ENCODE assay signal across 8 cellular contexts in genomic region chr11:12377824-12378593, GRCh38. TPM values are rescaled to one million over a fixed set of nuclear protein-coding genes. Genes with fewer than 3 reads are reported as not detected.
DNase-seq lines count a peak whose midpoint lies in the region; ATAC-seq and TF ChIP-seq lines count a peak whose summit lies in the region.

No MANE protein-coding gene starts in this region.

- H2AFZ ChIP-seq in neural progenitor cell (replicated peaks): peak overlapping the region; percentile 84

- peaks cover 3 to 6% of the 10 kb centered on the region in 2 donors for H3K36me3 Mint-ChIP-seq in CD4-positive, alpha-beta memory T cell
- no peaks in the 10 kb centered on the region for H3K36me3 Mint-ChIP-seq in activated naive CD8-positive, alpha-beta T cell treated with anti-CD3 and anti-CD28 coated beads for 36 hours
- peaks cover 2% of the 10 kb centered on the region for H3K36me3 Mint-ChIP-seq in neural progenitor cell

- no peak for TF ChIP-seq EP300 in gastroesophageal sphincter (IDR thresholded peaks at IDR 0.05)

- H3K27me3 Mint-ChIP-seq in CD4-positive, alpha-beta memory T cell: peaks cover 2 to 14% of the 10 kb centered on the region in 2 donors
- peaks cover 37% of the 10 kb centered on the region for H3K27me3 Mint-ChIP-seq in activated naive CD8-positive, alpha-beta T cell treated with anti-CD3 and anti-CD28 coated beads for 36 hours
- peaks cover 2% of the 10 kb centered on the region for H3K27me3 Mint-ChIP-seq in neural progenitor cell (ENCODE audit: insufficient read depth, low read depth)

- H3K9me3 ChIP-seq in CD4-positive, alpha-beta memory T cell (ENCODE audit: control insufficient read depth in 1 of 2, low read length in 2 of 2): no peaks in the 10 kb centered on the region
- H3K9me3 ChIP-seq in gastroesophageal sphincter (no peaks in the 10 kb centered on the region), neural progenitor cell (ENCODE audit: low read depth) (no peaks in the 10 kb centered on the region)

- peak; percentile 77 for ATAC-seq in gastroesophageal sphincter
- ATAC-seq in HG02642 (IDR thresholded peaks at IDR 0.05; ENCODE audit: poor library complexity, unreplicated experiment): no peak

- DNase-seq in CD4-positive, alpha-beta memory T cell: peak in 4 of 5 donors; percentile 22 to 50 (median 32)
- peak; percentile 86 for DNase-seq in LoVo (ENCODE audit: low spot score)
- peak; percentile 21 for DNase-seq in activated naive CD8-positive, alpha-beta T cell treated with anti-CD3 and anti-CD28 coated beads for 36 hours
- peak; percentile 90 for DNase-seq in neural progenitor cell (ENCODE audit: low spot score)
- DNase-seq in NCI-H2171 (lab: John Stamatoyannopoulos, UW): no peak
- DNase-seq in NCI-H1417 treated with DMSO at 0.1 percent for 48 hours (lab: John Stamatoyannopoulos, UW): no peak

- H3K4me1 ChIP-seq in CD4-positive, alpha-beta memory T cell (ENCODE audit: insufficient read depth, low read length): peaks cover 5% of the 10 kb centered on the region
- H3K4me1 ChIP-seq in gastroesophageal sphincter (peaks cover 15 to 74% (median 18%) of the 10 kb centered on the region in 3 donors), neural progenitor cell (peaks cover 6% of the 10 kb centered on the region)

- intact Hi-C loops in CD4-positive, alpha-beta memory T cell (cut with micrococcal nuclease): loop anchor here (1.0 kb wide), 1 partner anchor 47 kb away; no protein-coding TSS in a partner anchor

- peak overlapping the region; percentile 81 for H3K9ac ChIP-seq in neural progenitor cell

- H3K79me2 ChIP-seq in neural progenitor cell (ENCODE audit: low read depth): peaks cover 11% of the 10 kb centered on the region

- no peaks in the 10 kb centered on the region for H3K27me3 ChIP-seq in CD4-positive, alpha-beta memory T cell (ENCODE audit: insufficient read depth, low read length)
- no peaks in the 10 kb centered on the region for H3K27me3 ChIP-seq in gastroesophageal sphincter
- H3K27me3 ChIP-seq in neural progenitor cell: peaks cover 21% of the 10 kb centered on the region

- H3K4me3 ChIP-seq in CD4-positive, alpha-beta memory T cell (ENCODE audit: low read length in 2 of 2): peak overlapping the region in 1 of 2 donors; percentile 49
- H3K4me3 ChIP-seq in gastroesophageal sphincter: peak overlapping the region; percentile 45 to 81
- peak overlapping the region; percentile 90 for H3K4me3 ChIP-seq in neural progenitor cell

- peaks cover 0 to 20% (median 8%) of the 10 kb centered on the region in 8 donors for H3K9me3 Mint-ChIP-seq in CD4-positive, alpha-beta memory T cell
- H3K9me3 Mint-ChIP-seq in activated naive CD8-positive, alpha-beta T cell treated with anti-CD3 and anti-CD28 coated beads for 36 hours: peaks cover 6% of the 10 kb centered on the region
- peaks cover 2% of the 10 kb centered on the region for H3K9me3 Mint-ChIP-seq in neural progenitor cell

- peaks cover 22% of the 10 kb centered on the region for H3F3A ChIP-seq in neural progenitor cell (ENCODE audit: low read depth)

- CTCF ChIA-PET in CD4-positive, alpha-beta memory T cell (lab: Charles Lee; ENCODE audit: partially characterized antibody): interaction anchor here (0.8 to 3.3 kb wide), 4 partner anchors 11 to 47 kb away, joined by 3 to 43 read pairs (median 29); no protein-coding TSS in a partner anchor

- peak overlapping the region; percentile 89 for H3K4me2 ChIP-seq in neural progenitor cell

- peak overlapping the region in 6 of 7 donors; percentile 38 to 84 (median 76) for H3K27ac Mint-ChIP-seq in CD4-positive, alpha-beta memory T cell
- no peak overlapping the region for H3K27ac Mint-ChIP-seq in activated naive CD8-positive, alpha-beta T cell treated with anti-CD3 and anti-CD28 coated beads for 36 hours
- peak overlapping the region; percentile 97 for H3K27ac Mint-ChIP-seq in neural progenitor cell

- 17 to 40% methylated on average over 3 to 7 of the region's 76 CpGs for WGBS in gastroesophageal sphincter (ENCODE audit: low coverage in 1 of 2), 2 donors

- TF ChIP-seq CTCF in gastroesophageal sphincter (IDR thresholded peaks at IDR 0.05): peak in 2 of 4 experiments; percentile 26 to 32
- TF ChIP-seq CTCF in neural progenitor cell (IDR thresholded peaks at IDR 0.05): peak; percentile 12

- no peak overlapping the region for H3K27ac ChIP-seq in CD4-positive, alpha-beta memory T cell (ENCODE audit: low read depth, low read length)
- peak overlapping the region; percentile 83 to 99 (median 96) for H3K27ac ChIP-seq in gastroesophageal sphincter
- H3K27ac ChIP-seq in neural progenitor cell: peak overlapping the region; percentile 97

- TF ChIP-seq POLR2A in gastroesophageal sphincter (IDR thresholded peaks at IDR 0.05): peak in 1 of 2 donors; percentile 58

- POLR2A ChIA-PET in CD4-positive, alpha-beta memory T cell (lab: Charles Lee; ENCODE audit: partially characterized antibody): interaction anchor here (1.0 to 3.6 kb wide), 3 partner anchors 12 to 21 kb away, joined by 7 to 40 read pairs (median 16); no protein-coding TSS in a partner anchor

- H3K4me3 Mint-ChIP-seq in CD4-positive, alpha-beta memory T cell: peak overlapping the region; percentile 83 to 91 (median 87)
- peak overlapping the region; percentile 69 for H3K4me3 Mint-ChIP-seq in activated naive CD8-positive, alpha-beta T cell treated with anti-CD3 and anti-CD28 coated beads for 36 hours
- peak overlapping the region; percentile 95 for H3K4me3 Mint-ChIP-seq in neural progenitor cell

- H4K20me1 ChIP-seq in neural progenitor cell (ENCODE audit: low read depth): no peaks in the 10 kb centered on the region

- no peaks in the 10 kb centered on the region for H3K36me3 ChIP-seq in CD4-positive, alpha-beta memory T cell (ENCODE audit: insufficient read depth, low read length)
- H3K36me3 ChIP-seq in gastroesophageal sphincter (peaks cover 0 to 10% of the 10 kb centered on the region in 2 donors), neural progenitor cell (no peaks in the 10 kb centered on the region)

- H3K4me1 Mint-ChIP-seq in CD4-positive, alpha-beta memory T cell: peaks cover 14 to 26% (median 19%) of the 10 kb centered on the region in 4 donors
- H3K4me1 Mint-ChIP-seq in activated naive CD8-positive, alpha-beta T cell treated with anti-CD3 and anti-CD28 coated beads for 36 hours: peaks cover 3% of the 10 kb centered on the region
- peaks cover 13% of the 10 kb centered on the region for H3K4me1 Mint-ChIP-seq in neural progenitor cell

RNA-seq across cellular contexts. Expression of gene PARVA, which starts 0.6 kb away (rescaled TPM):
- 1 to 10 TPM; 1.3 to 2.4 TPM for total RNA-seq in CD4-positive, alpha-beta memory T cell
- polyA plus RNA-seq in CD4-positive, alpha-beta memory T cell: 1 to 10 TPM in 1 of 2 donors, under 1 TPM in 1; 0.75 to 1.5 TPM
- total RNA-seq in activated naive CD8-positive, alpha-beta T cell treated with anti-CD3 and anti-CD28 coated beads for 36 hours: under 1 TPM in 1 of 2 experiments, not detected in 1; 0.04 TPM
- total RNA-seq in gastroesophageal sphincter (100 to 1,000 TPM; 167 to 245 (median 240) TPM), neural progenitor cell (ENCODE audit: low replicate concordance) (13.6 and 15.3 TPM in 2 replicates)

Comparison
In these comparisons a context has a peak if more than half of its experiments do, and no peak if none do; other contexts are left out.
1. DNase-seq: peak in CD4-positive, alpha-beta memory T cell (4 of 5), LoVo (single experiment), activated naive CD8-positive, alpha-beta T cell treated with anti-CD3 and anti-CD28 coated beads for 36 hours (single experiment) and neural progenitor cell (single experiment); none in NCI-H2171 (single experiment) and NCI-H1417 treated with DMSO at 0.1 percent for 48 hours (single experiment).
2. RNA of gene PARVA, which starts 0.6 kb away (total RNA-seq): 167 to 245 TPM in gastroesophageal sphincter; 13.6 to 15.3 TPM in neural progenitor cell, 1.3 to 2.4 TPM in CD4-positive, alpha-beta memory T cell and 0.04 TPM in activated naive CD8-positive, alpha-beta T cell treated with anti-CD3 and anti-CD28 coated beads for 36 hours; every median in the first group is over 10 times any median in the second.
3. Peak in every context shown above with its lines, with median percentiles within 50 percentile points of each other: H3K4me3 Mint-ChIP-seq.